In the genomic region with DNA sequence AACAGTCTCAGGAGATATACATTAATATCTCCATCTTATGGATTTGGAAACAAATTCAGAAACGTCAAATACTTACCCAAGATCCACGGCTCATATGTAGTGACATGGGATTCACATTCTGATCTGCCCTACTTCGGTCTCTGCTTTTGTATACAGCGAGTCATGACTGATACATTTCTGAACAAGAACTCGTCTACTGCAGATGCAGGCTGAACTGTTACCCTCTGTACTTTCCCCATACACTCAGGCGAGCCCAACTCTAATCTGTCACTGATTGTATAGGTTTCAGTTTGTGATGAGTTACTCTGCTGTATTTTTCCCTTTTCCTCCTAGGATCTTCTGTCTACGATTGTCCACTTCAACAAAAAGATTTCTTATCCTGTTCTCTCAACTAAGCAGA, we compare ENCODE assay signal across 23 cellular contexts.
"Had no signal": no experiment of that assay in that cellular context is flagged by ENCODE, and none has a peak within 500 bp of the region (broad histone marks: within the 10 kb centered on the region; RNA-seq: fewer than 3 reads in every experiment).

No MANE protein-coding gene starts in this region.

- H3K4me3 Mint-ChIP-seq: activated T-helper 17 cell treated with anti-CD3 and anti-CD28 coated beads, Interleukin-2, amount 50 U/mL, for 72 hours; memory B cell; naive thymus-derived CD8-positive, alpha-beta T cell; stimulated activated naive CD8-positive, alpha-beta T cell treated with anti-CD3 and anti-CD28 coated beads, Interleukin-15, Interleukin-2, amounts not matched to agents 100 ng/mL and 50 ng/mL, for 24 hours; type B pancreatic cell had no signal

- H3K36me3 Mint-ChIP-seq: memory B cell; naive thymus-derived CD8-positive, alpha-beta T cell had no signal

- H3K9me3 Mint-ChIP-seq: activated T-helper 17 cell treated with anti-CD3 and anti-CD28 coated beads, Interleukin-2, amount 50 U/mL, for 72 hours; naive thymus-derived CD8-positive, alpha-beta T cell; stimulated activated naive CD8-positive, alpha-beta T cell treated with anti-CD3 and anti-CD28 coated beads, Interleukin-15, Interleukin-2, amounts not matched to agents 100 ng/mL and 50 ng/mL, for 24 hours; type B pancreatic cell had no signal

- ATAC-seq: activated T-helper 17 cell treated with anti-CD3 and anti-CD28 coated beads, Interleukin-2, amount 50 U/mL, for 72 hours; naive thymus-derived CD8-positive, alpha-beta T cell had no signal

- H3K4me1 ChIP-seq: left ventricle myocardium inferior, right atrium auricular region had no signal

- H3K9me3 ChIP-seq: left ventricle myocardium inferior, right atrium auricular region had no signal

- H3K27ac ChIP-seq: coronary artery, epithelial cell of prostate, left ventricle myocardium inferior, right atrium auricular region, SK-N-MC, VCaP had no signal

- H3K27ac Mint-ChIP-seq: activated T-helper 17 cell treated with anti-CD3 and anti-CD28 coated beads, Interleukin-2, amount 50 U/mL, for 72 hours; memory B cell; naive thymus-derived CD8-positive, alpha-beta T cell; progenitor cell of endocrine pancreas; stimulated activated naive CD8-positive, alpha-beta T cell treated with anti-CD3 and anti-CD28 coated beads, Interleukin-15, Interleukin-2, amounts not matched to agents 100 ng/mL and 50 ng/mL, for 24 hours; type B pancreatic cell had no signal

- H3K27me3 ChIP-seq: right atrium auricular region had no signal

- H3K36me3 ChIP-seq: left ventricle myocardium inferior, right atrium auricular region had no signal

- H3K4me1 Mint-ChIP-seq: activated T-helper 17 cell treated with anti-CD3 and anti-CD28 coated beads, Interleukin-2, amount 50 U/mL, for 72 hours; memory B cell; naive thymus-derived CD8-positive, alpha-beta T cell had no signal

- H3K27me3 Mint-ChIP-seq: memory B cell; progenitor cell of endocrine pancreas; stimulated activated naive CD8-positive, alpha-beta T cell treated with anti-CD3 and anti-CD28 coated beads, Interleukin-15, Interleukin-2, amounts not matched to agents 100 ng/mL and 50 ng/mL, for 24 hours had no signal

- DNase-seq: activated CD4-positive, alpha-beta T cell treated with anti-CD3 and anti-CD28 coated beads for 1 hour; activated CD4-positive, alpha-beta T cell treated with anti-CD3 and anti-CD28 coated beads, Interleukin-2, amount 50 U/mL, for 48 hours; activated naive CD4-positive, alpha-beta T cell treated with Interleukin-2 at 50 U/mL for 16 hours; caudate nucleus; effector CD8-positive, alpha-beta T cell; hippocampal formation; kidney; left ventricle myocardium inferior; naive thymus-derived CD8-positive, alpha-beta T cell; nucleus accumbens; small intestine; stimulated activated CD4-positive, alpha-beta T cell treated with anti-CD3 and anti-CD28 coated beads, Interleukin-4, amount 100 ng/mL, for 4 hours; stimulated activated CD8-positive, alpha-beta memory T cell treated with anti-CD3 and anti-CD28 coated beads, Interleukin-4, amount 100 ng/mL, for 48 hours had no signal

- H3K4me3 ChIP-seq: coronary artery, left ventricle myocardium inferior, right atrium auricular region, SK-N-MC had no signal
